8 cellular contexts compared by ENCODE assay signal in the genomic region with DNA sequence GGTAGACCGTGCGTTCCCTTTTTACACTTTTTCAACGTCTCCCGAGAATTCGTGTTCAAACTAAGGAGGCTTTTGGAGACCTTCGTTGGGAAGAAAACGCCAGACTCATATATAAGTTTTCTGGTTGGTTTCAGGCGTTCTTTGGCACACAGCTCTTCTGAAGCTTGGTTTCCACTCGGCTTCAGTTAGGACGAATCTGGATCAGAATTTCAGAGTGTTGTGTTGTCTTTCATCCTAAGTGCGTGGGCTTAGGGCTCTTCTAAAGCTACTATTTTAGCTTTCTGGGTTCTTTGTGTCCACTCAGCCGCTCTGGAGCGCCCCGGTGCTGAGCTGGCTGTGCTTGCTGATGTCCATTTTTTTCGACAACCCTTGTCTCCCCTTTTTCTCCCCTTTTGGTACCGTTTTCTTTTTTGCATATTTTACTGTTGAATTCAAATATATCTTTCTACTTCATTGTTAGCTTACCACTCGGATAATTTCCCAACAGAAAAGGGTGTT. TPM values are rescaled to one million over a fixed set of nuclear protein-coding genes. Genes with fewer than 3 reads are reported as not detected.
DNase-seq lines count a peak whose midpoint lies in the region; ATAC-seq, FAIRE-seq and TF ChIP-seq lines count a peak whose summit lies in the region.

No MANE protein-coding gene starts in this region.

- H2BK120ac ChIP-seq in H1 (replicated peaks; ENCODE audit: low read depth, low read length) = no peak overlapping the region

- H3K27me3 Mint-ChIP-seq in CD8-positive, alpha-beta memory T cell = peaks cover 0 to 10% of the 10 kb centered on the region in 2 donors
- H3K27me3 Mint-ChIP-seq in natural killer cell (ENCODE audit: low read depth in 2 of 2) = no peaks in the 10 kb centered on the region

- H3K27ac ChIP-seq in CD8-positive, alpha-beta memory T cell (ENCODE audit: low read depth, low read length) = peak overlapping the region; percentile 98
- peak overlapping the region; percentile 90 for H3K27ac ChIP-seq in OCI-LY1 (ENCODE audit: low read depth, low read length, poor library complexity, severe bottlenecking)
- H3K27ac ChIP-seq in H1 (ENCODE audit: low read depth, low read length) = peak overlapping the region; percentile 99

- H3K14ac ChIP-seq in H1 (ENCODE audit: insufficient read length) = no peak overlapping the region

- CTCF ChIA-PET in CD8-positive, alpha-beta memory T cell (lab: Charles Lee) = no interaction called here
- CTCF ChIA-PET in H1 (lab: Charles Lee; ENCODE audit: partially characterized antibody) = interaction anchor here (0.7 to 1.2 kb wide), 3 partner anchors 18 to 25 kb away, joined by 3 read pairs; no protein-coding TSS in a partner anchor

- peaks cover 5% of the 10 kb centered on the region for H3K79me1 ChIP-seq in H1 (ENCODE audit: low read depth, low read length)

- peak overlapping the region; percentile 48; the same call in 1 of the 2 replicates for H3K18ac ChIP-seq in H1 (ENCODE audit: extremely low read depth, low read length)

- H3K4me1 ChIP-seq in CD8-positive, alpha-beta memory T cell (ENCODE audit: insufficient read depth, low read length) = peaks cover 50% of the 10 kb centered on the region
- H3K4me1 ChIP-seq in OCI-LY1 (ENCODE audit: insufficient read depth, low read length, severe bottlenecking) (peaks cover 33% of the 10 kb centered on the region), H1 (replicated peaks in 1 of 4; ENCODE audit: control insufficient read depth in 3 of 4, insufficient read depth in 4 of 4, low read length in 3 of 4) (peaks cover 2 to 8% (median 5%) of the 10 kb centered on the region in 4 experiments; a peak in 6 of 7 replicates)

- peak overlapping the region; percentile 87 for H3K56ac ChIP-seq in H1 (replicated peaks; ENCODE audit: insufficient read length, low read depth, low read length)

- peak overlapping the region; percentile 100 for H3K9ac ChIP-seq in OCI-LY1 (ENCODE audit: low read length)
- peak overlapping the region; percentile 93 to 99 (median 98) for H3K9ac ChIP-seq in H1 (replicated peaks in 1 of 4; ENCODE audit: extremely low read depth in 1 of 4, low read depth in 3 of 4, low read length in 3 of 4)

- peak overlapping the region; percentile 77 to 99 (median 94) for H3K27ac Mint-ChIP-seq in CD8-positive, alpha-beta memory T cell
- H3K27ac Mint-ChIP-seq in natural killer cell = peak overlapping the region; percentile 85 to 97

- POLR2A ChIA-PET in CD8-positive, alpha-beta memory T cell (lab: Charles Lee) = interaction anchor here (1.2 to 6.8 kb wide), 5 partner anchors 15 to 71 kb away, joined by 3 to 55 read pairs (median 4); partner anchors contain the start of genes ELOB, KCTD5 and PRSS27
- POLR2A ChIA-PET in H1 (lab: Charles Lee; ENCODE audit: partially characterized antibody) = interaction anchor here (0.9 to 8.3 kb wide), 16 partner anchors 8 to 217 kb away, joined by 3 to 180 read pairs (median 7); partner anchors contain the start of genes ELOB, KCTD5 and PRSS27

- H2BK5ac ChIP-seq in H1 (ENCODE audit: low read depth, low read length) = peak overlapping the region; percentile 100

- no peak for TF ChIP-seq POLR2A in H1 (IDR thresholded peaks at IDR 0.05; ENCODE audit: control extremely low read depth in 1 of 2, low read depth in 2 of 2, low read length in 2 of 2)

- no peak for TF ChIP-seq RAD21 in H1 (IDR thresholded peaks at IDR 0.05 in 1 of 2, conservative IDR thresholded peaks at IDR 0.05 in 1 of 2; ENCODE audit: low read depth in 2 of 2, low read length in 2 of 2)

- no peak for TF ChIP-seq CTCF in OCI-LY1 (IDR thresholded peaks at IDR 0.05; ENCODE audit: low read length)
- TF ChIP-seq CTCF in H1 (IDR thresholded peaks at IDR 0.05; ENCODE audit: control extremely low read depth in 1 of 3, insufficient read depth in 1 of 3, low read depth in 1 of 3, low read length in 3 of 3) = no peak
- TF ChIP-seq CTCF in natural killer cell (IDR thresholded peaks at IDR 0.05) = no peak

- H2AK5ac ChIP-seq in H1 (ENCODE audit: low read depth, low read length) = no peak overlapping the region

- H3K4ac ChIP-seq in H1 (replicated peaks; ENCODE audit: insufficient read length, low read depth, low read length) = no peak overlapping the region

- H2BK12ac ChIP-seq in H1 (ENCODE audit: low read depth, low read length) = peak overlapping the region; percentile 75

- H3K36me3 ChIP-seq in CD8-positive, alpha-beta memory T cell (ENCODE audit: insufficient read depth, low read length) = peaks cover 21% of the 10 kb centered on the region
- H3K36me3 ChIP-seq in OCI-LY1 (ENCODE audit: insufficient read depth, low read length) = peaks cover 65% of the 10 kb centered on the region
- peaks cover 7 to 29% (median 21%) of the 10 kb centered on the region in 4 experiments for H3K36me3 ChIP-seq in H1 (ENCODE audit: control insufficient read depth in 2 of 4, insufficient read depth in 4 of 4, low read length in 3 of 4)

- 2% methylated on average over 17 of the region's 17 CpGs; no CpG with 5 or more reads in 1 of the 2 experiments for WGBS in H1 (ENCODE audit: extremely low coverage in 1 of 2, insufficient coverage in 1 of 2, insufficient read length in 1 of 2, insufficient replicate concordance in 2 of 2, low coverage in 1 of 2, low lambda C conversion rate in 2 of 2, missing lambda C conversion rate in 1 of 2), 2 experiments

- no peaks in the 10 kb centered on the region for H3K9me2 ChIP-seq in OCI-LY1 (ENCODE audit: low read depth, low read length)

- H4K20me1 ChIP-seq in OCI-LY1 (ENCODE audit: insufficient read depth, low read length) (peaks cover 7% of the 10 kb centered on the region), H1 (replicated peaks in 1 of 2; ENCODE audit: control insufficient read depth in 1 of 2, insufficient read depth in 2 of 2, low read length in 2 of 2) (peaks cover 21 to 25% of the 10 kb centered on the region in 2 experiments)

- ATAC-seq in natural killer cell = no peak
- ATAC-seq in HG02852 (IDR thresholded peaks at IDR 0.05; ENCODE audit: unreplicated experiment) = no peak

- peaks cover 0 to 3% (median 0%) of the 10 kb centered on the region in 5 donors for H3K9me3 Mint-ChIP-seq in CD8-positive, alpha-beta memory T cell
- no peaks in the 10 kb centered on the region for H3K9me3 Mint-ChIP-seq in natural killer cell

- H3K9me3 ChIP-seq in CD8-positive, alpha-beta memory T cell (ENCODE audit: low read length) = no peaks in the 10 kb centered on the region
- H3K9me3 ChIP-seq in OCI-LY1 (ENCODE audit: low read length) (no peaks in the 10 kb centered on the region), H1 (ENCODE audit: insufficient read depth in 2 of 2, low read depth in 1 of 2, low read length in 1 of 2) (no peaks in the 10 kb centered on the region)

- peaks cover 57 to 75% (median 68%) of the 10 kb centered on the region in 3 donors for H3K4me1 Mint-ChIP-seq in CD8-positive, alpha-beta memory T cell
- peaks cover 58 to 66% of the 10 kb centered on the region in 2 donors for H3K4me1 Mint-ChIP-seq in natural killer cell

- H2AFZ ChIP-seq in OCI-LY1 (ENCODE audit: low read length) (no peak overlapping the region), H1 (ENCODE audit: low read length) (no peak overlapping the region)

- no peak overlapping the region for H4K8ac ChIP-seq in H1 (ENCODE audit: extremely low read depth, insufficient read depth, low read length)

- peak overlapping the region; percentile 87 to 96 (median 91) for H3K4me3 Mint-ChIP-seq in CD8-positive, alpha-beta memory T cell
- H3K4me3 Mint-ChIP-seq in natural killer cell = peak overlapping the region; percentile 93

- no peaks in the 10 kb centered on the region for H3F3A ChIP-seq in OCI-LY1 (ENCODE audit: insufficient read depth, low read length)

- H2BK15ac ChIP-seq in H1 (ENCODE audit: low read length) = no peak overlapping the region

- FAIRE-seq in H1 (lab: Jason Lieb, UNC) = no peak

- H4K5ac ChIP-seq in H1 (ENCODE audit: insufficient read length, low read depth, low read length) = peak overlapping the region; percentile 69

- H3K23ac ChIP-seq in H1 (ENCODE audit: insufficient read length) = no peak overlapping the region

- H2BK20ac ChIP-seq in H1 (ENCODE audit: low read length) = no peak overlapping the region

- H3K27me3 ChIP-seq in CD8-positive, alpha-beta memory T cell (ENCODE audit: insufficient read depth, low read length, poor library complexity, severe bottlenecking) = no peaks in the 10 kb centered on the region
- H3K27me3 ChIP-seq in OCI-LY1 (ENCODE audit: insufficient read depth, low read length) (no peaks in the 10 kb centered on the region), H1 (replicated peaks in 1 of 4; ENCODE audit: control insufficient read depth in 3 of 4, extremely low read depth in 1 of 4, insufficient read depth in 3 of 4, low read length in 3 of 4) (no peaks in the 10 kb centered on the region)

- peaks cover 8% of the 10 kb centered on the region; the same call in 1 of the 2 replicates for H3K23me2 ChIP-seq in H1 (ENCODE audit: low read depth, low read length)

- H3K4me2 ChIP-seq in OCI-LY1 (ENCODE audit: low read length) (peak overlapping the region; percentile 87), H1 (ENCODE audit: insufficient read depth in 1 of 2, low read depth in 2 of 2, low read length in 2 of 2) (peak overlapping the region; percentile 77 to 82)

- peaks cover 3 to 57% (median 18%) of the 10 kb centered on the region in 3 donors for H3K36me3 Mint-ChIP-seq in CD8-positive, alpha-beta memory T cell
- H3K36me3 Mint-ChIP-seq in natural killer cell = peaks cover 13% of the 10 kb centered on the region

- no peak overlapping the region for H4K91ac ChIP-seq in H1 (replicated peaks; ENCODE audit: insufficient read length, low read length)

- H3K79me2 ChIP-seq in OCI-LY1 (ENCODE audit: insufficient read depth, low read length) (peaks cover 48% of the 10 kb centered on the region), H1 (ENCODE audit: control insufficient read depth in 1 of 2, insufficient read depth in 2 of 2, low read length in 2 of 2) (peaks cover 47 to 65% of the 10 kb centered on the region in 2 experiments)

- DNase-seq in CD8-positive, alpha-beta memory T cell = no peak
- no peak for DNase-seq in H1 (ENCODE audit: low read depth in 1 of 2, low spot score in 2 of 2)
- no peak for DNase-seq in natural killer cell
- DNase-seq in cerebellar cortex (ENCODE audit: low spot score) = no peak
- no peak for DNase-seq in NCI-H1048 (lab: John Stamatoyannopoulos, UW)
- DNase-seq in NCI-H1105 (lab: John Stamatoyannopoulos, UW) = no peak

- no peak for TF ChIP-seq EP300 in H1 (IDR thresholded peaks at IDR 0.05; ENCODE audit: borderline replicate concordance in 1 of 2, low read depth in 2 of 2, low read length in 2 of 2)

- H3K4me3 ChIP-seq in CD8-positive, alpha-beta memory T cell (ENCODE audit: low read length) = peak overlapping the region; percentile 77
- H3K4me3 ChIP-seq in OCI-LY1 (ENCODE audit: low read depth, low read length, poor library complexity, severe bottlenecking) (peak overlapping the region; percentile 94), H1 (ENCODE audit: extremely low read depth in 1 of 4, insufficient read depth in 2 of 4, low read depth in 3 of 4, low read length in 4 of 4) (peak overlapping the region; percentile 75 to 93 (median 88))

- intact Hi-C loops in natural killer cell (cut with micrococcal nuclease) = loop anchor here (2.0 kb wide), 1 partner anchor 23 kb away; the partner anchor contains the start of gene ELOB

RNA-seq across cellular contexts. Expression of gene SRRM2, which starts 1.1 kb away (rescaled TPM):
- total RNA-seq in CD8-positive, alpha-beta memory T cell = 100 to 1,000 TPM; 517 to 529 TPM
- 130 TPM for polyA plus RNA-seq in CD8-positive, alpha-beta memory T cell
- total RNA-seq in H1 (2021; fragmentation: NEBNext Ultra II Directional; extraction: Animal tissue kit (Norgen Biotek cat#: 25700)) = 563 and 579 TPM in 2 replicates
- 300 and 654 TPM in 2 replicates for polyA plus RNA-seq in H1 (2011; rRNA removed)
- polyA plus RNA-seq in H1 (2011; cell fraction: cytosol; rRNA removed) = 295 TPM
- 2,432 TPM for polyA plus RNA-seq in H1 (2011; cell fraction: nucleus; rRNA removed)
- polyA plus RNA-seq in H1 (2012, experiment 1 of 2) = 719 to 870 TPM (median 834 TPM) in 4 replicates
- polyA plus RNA-seq in H1 (2012, experiment 2 of 2) = 118 TPM
- 837 TPM for polyA plus RNA-seq in H1 (2013, experiment 1 of 2)
- 754 TPM for polyA plus RNA-seq in H1 (2013, experiment 2 of 2)
- 129 and 194 TPM in 2 replicates for polyA minus RNA-seq in H1 (2011; rRNA and poly(A)+ RNA removed)
- 277 TPM for polyA minus RNA-seq in H1 (2011; cell fraction: cytosol; rRNA and poly(A)+ RNA removed)
- 360 TPM for polyA minus RNA-seq in H1 (2011; cell fraction: nucleus; rRNA and poly(A)+ RNA removed)
- total RNA-seq in natural killer cell = 1,000 to 10,000 TPM; 1,131 to 1,162 (median 1,149) TPM

RNA-seq across cellular contexts. Expression of gene ELOB, which starts 23.5 kb away (rescaled TPM):
- 100 to 1,000 TPM; 322 to 338 TPM for total RNA-seq in CD8-positive, alpha-beta memory T cell
- 274 TPM for polyA plus RNA-seq in CD8-positive, alpha-beta memory T cell
- total RNA-seq in H1 (2021; fragmentation: NEBNext Ultra II Directional; extraction: Animal tissue kit (Norgen Biotek cat#: 25700)) = 237 and 248 TPM in 2 replicates
- polyA plus RNA-seq in H1 (2011; rRNA removed) = 1,357 and 1,702 TPM in 2 replicates
- 705 TPM for polyA plus RNA-seq in H1 (2011; cell fraction: cytosol; rRNA removed)
- 474 TPM for polyA plus RNA-seq in H1 (2011; cell fraction: nucleus; rRNA removed)
- 292 to 520 TPM (median 401 TPM) in 4 replicates for polyA plus RNA-seq in H1 (2012, experiment 1 of 2)
- 2,300 TPM for polyA plus RNA-seq in H1 (2012, experiment 2 of 2)
- 136 TPM for polyA plus RNA-seq in H1 (2013, experiment 1 of 2)
- 134 TPM for polyA plus RNA-seq in H1 (2013, experiment 2 of 2)
- 86.0 and 133 TPM in 2 replicates for polyA minus RNA-seq in H1 (2011; rRNA and poly(A)+ RNA removed)
- polyA minus RNA-seq in H1 (2011; cell fraction: cytosol; rRNA and poly(A)+ RNA removed) = 98.0 TPM
- polyA minus RNA-seq in H1 (2011; cell fraction: nucleus; rRNA and poly(A)+ RNA removed) = 84.9 TPM
- total RNA-seq in natural killer cell = 100 to 1,000 TPM; 146 to 207 (median 161) TPM

RNA-seq across cellular contexts. Expression of gene PRSS27, which starts 33.5 kb away (rescaled TPM):
- 1 to 10 TPM; 1.3 to 1.6 TPM for total RNA-seq in CD8-positive, alpha-beta memory T cell
- polyA plus RNA-seq in CD8-positive, alpha-beta memory T cell = not detected
- total RNA-seq in H1 (2021; fragmentation: NEBNext Ultra II Directional; extraction: Animal tissue kit (Norgen Biotek cat#: 25700)) = 1.3 and 2.2 TPM in 2 replicates
- 7.5 and 10.5 TPM in 2 replicates for polyA plus RNA-seq in H1 (2011; rRNA removed)
- 9.6 TPM for polyA plus RNA-seq in H1 (2011; cell fraction: cytosol; rRNA removed)
- 9.4 TPM for polyA plus RNA-seq in H1 (2011; cell fraction: nucleus; rRNA removed)
- polyA plus RNA-seq in H1 (2012, experiment 1 of 2) = 2.8 to 4.0 TPM (median 3.3 TPM) in 4 replicates
- polyA plus RNA-seq in H1 (2012, experiment 2 of 2) = 1.9 TPM
- 2.7 TPM for polyA plus RNA-seq in H1 (2013, experiment 1 of 2)
- 2.2 TPM for polyA plus RNA-seq in H1 (2013, experiment 2 of 2)
- polyA minus RNA-seq in H1 (2011; rRNA and poly(A)+ RNA removed) = 0.95 and 1.1 TPM in 2 replicates
- polyA minus RNA-seq in H1 (2011; cell fraction: cytosol; rRNA and poly(A)+ RNA removed) = 2.5 TPM
- 3.3 TPM for polyA minus RNA-seq in H1 (2011; cell fraction: nucleus; rRNA and poly(A)+ RNA removed)
- 1 to 10 TPM in 2 of 3 donors, under 1 TPM in 1; 0.42 to 1.3 (median 1.2) TPM for total RNA-seq in natural killer cell

RNA-seq across cellular contexts. Expression of gene PRSS33, which starts 33.8 kb away (rescaled TPM):
- under 1 TPM; 0.15 to 0.22 TPM for total RNA-seq in CD8-positive, alpha-beta memory T cell
- polyA plus RNA-seq in CD8-positive, alpha-beta memory T cell = not detected
- total RNA-seq in H1 (2021; fragmentation: NEBNext Ultra II Directional; extraction: Animal tissue kit (Norgen Biotek cat#: 25700)) = not detected in 2 replicates
- polyA plus RNA-seq in H1 (2011; rRNA removed) = 0.09 and 0.17 TPM in 2 replicates
- 0.16 TPM for polyA plus RNA-seq in H1 (2011; cell fraction: cytosol; rRNA removed)
- polyA plus RNA-seq in H1 (2011; cell fraction: nucleus; rRNA removed) = 0.37 TPM
- not detected in 4 replicates for polyA plus RNA-seq in H1 (2012, experiment 1 of 2)
- 0.13 TPM for polyA plus RNA-seq in H1 (2012, experiment 2 of 2)
- 0.12 TPM for polyA plus RNA-seq in H1 (2013, experiment 1 of 2)
- polyA plus RNA-seq in H1 (2013, experiment 2 of 2) = 0.02 TPM
- not detected in 2 replicates for polyA minus RNA-seq in H1 (2011; rRNA and poly(A)+ RNA removed)
- polyA minus RNA-seq in H1 (2011; cell fraction: cytosol; rRNA and poly(A)+ RNA removed) = not detected
- polyA minus RNA-seq in H1 (2011; cell fraction: nucleus; rRNA and poly(A)+ RNA removed) = not detected
- total RNA-seq in natural killer cell = under 1 TPM; 0.20 to 0.63 (median 0.54) TPM

RNA-seq across cellular contexts. Expression of gene PRSS41, which starts 44.7 kb away (rescaled TPM):
- total RNA-seq in CD8-positive, alpha-beta memory T cell = not detected
- not detected for polyA plus RNA-seq in CD8-positive, alpha-beta memory T cell
- not detected in 2 replicates for total RNA-seq in H1 (2021; fragmentation: NEBNext Ultra II Directional; extraction: Animal tissue kit (Norgen Biotek cat#: 25700))
- polyA plus RNA-seq in H1 (2011; rRNA removed) = not detected in 2 replicates
- not detected for polyA plus RNA-seq in H1 (2011; cell fraction: cytosol; rRNA removed)
- 0.10 TPM for polyA plus RNA-seq in H1 (2011; cell fraction: nucleus; rRNA removed)
- polyA plus RNA-seq in H1 (2012, experiment 1 of 2) = not detected in 4 replicates
- not detected for polyA plus RNA-seq in H1 (2012, experiment 2 of 2)
- not detected for polyA plus RNA-seq in H1 (2013, experiment 1 of 2)
- polyA plus RNA-seq in H1 (2013, experiment 2 of 2) = not detected
- polyA minus RNA-seq in H1 (2011; rRNA and poly(A)+ RNA removed) = not detected in 2 replicates
- not detected for polyA minus RNA-seq in H1 (2011; cell fraction: cytosol; rRNA and poly(A)+ RNA removed)
- polyA minus RNA-seq in H1 (2011; cell fraction: nucleus; rRNA and poly(A)+ RNA removed) = not detected
- total RNA-seq in natural killer cell = under 1 TPM in 1 of 3 donors, not detected in 2; 0.33 TPM
